34 cellular contexts compared by ENCODE assay signal in genomic region chr2:182351417-182351816, GRCh38.
"Had no signal": no experiment of that assay in that cellular context is flagged by ENCODE, and none has a peak within 500 bp of the region (broad histone marks: within the 10 kb centered on the region; RNA-seq: fewer than 3 reads in every experiment).

No MANE protein-coding gene starts in this region.

- H3K36me3 ChIP-seq: MG63 had no signal

- DNase-seq: Karpas-422, Kasumi-1, MG63, MM.1S, MV-4-11, NCI-H1048, NCI-H1092, NCI-H1092 treated with DMSO at 0.1 percent for 48 hours, NCI-H1105, NCI-H1105 treated with DMSO at 0.1 percent for 48 hours, NCI-H1417, NCI-H1417 treated with DMSO at 0.1 percent for 48 hours, NCI-H1436, NCI-H1436 treated with DMSO at 0.1 percent for 48 hours, NCI-H146, NCI-H1694, NCI-H1694 treated with DMSO at 0.1 percent for 48 hours, NCI-H187, NCI-H187 treated with DMSO at 0.1 percent for 48 hours, NCI-H1930, NCI-H2029, NCI-H2029 treated with DMSO at 0.1 percent for 48 hours, NCI-H2081, NCI-H2081 treated with DMSO at 0.1 percent for 48 hours, NCI-H2107, NCI-H2171, NCI-H2171 treated with DMSO at 0.1 percent for 48 hours, NCI-H2227 treated with DMSO at 0.1 percent for 48 hours, NCI-H226, NCI-H345, NCI-H446, NCI-H446 treated with DMSO at 0.1 percent for 48 hours, NCI-H510A had no signal

- H3K27me3 ChIP-seq: MG63 had no signal

- H3K4me3 ChIP-seq: MG63 had no signal

- H3K9me3 ChIP-seq: MG63 had no signal

- H3K9ac ChIP-seq: KMS-11 had no signal

- H3K4me2 ChIP-seq: KMS-11 had no signal

- H3K27ac ChIP-seq: KMS-11 had no signal
